ENCODE assay signal across 22 cellular contexts in the genomic region with DNA sequence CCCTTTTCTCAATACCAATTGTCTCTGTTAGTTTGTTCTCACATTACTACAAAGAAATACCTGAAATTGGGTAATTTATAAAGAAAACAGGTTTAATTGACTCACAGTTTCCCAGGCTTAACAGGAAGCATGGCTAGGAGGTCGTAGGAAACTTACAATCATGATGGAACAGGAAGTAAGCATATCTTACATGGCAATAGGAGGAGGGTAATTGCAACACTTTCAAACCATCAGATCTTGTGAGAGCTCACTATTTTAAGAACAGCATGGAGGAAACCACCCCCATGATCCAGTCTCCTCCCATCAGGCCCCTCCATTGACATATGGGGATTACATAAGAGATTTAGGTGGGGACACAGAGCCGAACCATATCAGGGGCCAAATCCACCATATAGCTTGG.
"Had no signal": no experiment of that assay in that cellular context is flagged by ENCODE, and none has a peak within 500 bp of the region (broad histone marks: within the 10 kb centered on the region; RNA-seq: fewer than 3 reads in every experiment).

No MANE protein-coding gene starts in this region.

- H3K36me3 ChIP-seq: cardiac muscle cell, left ventricle myocardium inferior, neural progenitor cell, right lobe of liver, suprapubic skin, tibial nerve, WERI-Rb-1 had no signal

- H3K4me3 ChIP-seq: body of pancreas, cardiac muscle cell, left ventricle myocardium inferior, neural progenitor cell, right lobe of liver, skin epidermis, suprapubic skin, tibial nerve had no signal

- H2AFZ ChIP-seq: neural progenitor cell had no signal

- DNase-seq: activated CD4-positive, alpha-beta T cell treated with anti-CD3 and anti-CD28 coated beads, Interleukin-2, amount 10 ng/mL, durations not matched to agents 7 days and 5 days; activated CD4-positive, CD25-positive, alpha-beta regulatory T cell treated with anti-CD3 and anti-CD28 coated beads, Interleukin-2, amount 50 U/mL, for 72 hours; activated CD8-positive, alpha-beta T cell treated with anti-CD3 and anti-CD28 coated beads for 36 hours; activated gamma-delta T cell; activated naive CD4-positive, alpha-beta T cell treated with anti-CD3 and anti-CD28 coated beads, Interleukin-2, amount 50 U/mL, for 16 hours; activated naive CD8-positive, alpha-beta T cell treated with anti-CD3 and anti-CD28 coated beads, Interleukin-2, amount 50 U/mL, for 24 hours; body of pancreas; foreskin melanocyte; glutamatergic neuron; hypothalamus; left ventricle myocardium inferior; naive thymus-derived CD8-positive, alpha-beta T cell; posterior cingulate gyrus; right lobe of liver; stimulated activated CD4-positive, alpha-beta T cell treated with anti-CD3 and anti-CD28 coated beads, Interleukin-1b, Interleukin-23, amount 100 ng/mL, for 48 hours; stimulated activated naive CD8-positive, alpha-beta T cell treated with anti-CD3 and anti-CD28 coated beads, Interleukin-15, amount 100 ng/mL, for 72 hours; WERI-Rb-1 had no signal

- H3K27ac ChIP-seq: body of pancreas, cardiac muscle cell, left ventricle myocardium inferior, neural progenitor cell, right lobe of liver, skin epidermis, suprapubic skin, tibial nerve, WERI-Rb-1 had no signal

- H3K4me1 ChIP-seq: body of pancreas, left ventricle myocardium inferior, neural progenitor cell, right lobe of liver, suprapubic skin, tibial nerve had no signal

- H3K9me3 ChIP-seq: right lobe of liver, suprapubic skin had no signal

- H3K27me3 ChIP-seq: body of pancreas, cardiac muscle cell, neural progenitor cell, right lobe of liver, suprapubic skin, tibial nerve had no signal

- H3K4me2 ChIP-seq: neural progenitor cell had no signal
